Comparison of ENCODE assay signal across 1 cellular context in the genomic region with DNA sequence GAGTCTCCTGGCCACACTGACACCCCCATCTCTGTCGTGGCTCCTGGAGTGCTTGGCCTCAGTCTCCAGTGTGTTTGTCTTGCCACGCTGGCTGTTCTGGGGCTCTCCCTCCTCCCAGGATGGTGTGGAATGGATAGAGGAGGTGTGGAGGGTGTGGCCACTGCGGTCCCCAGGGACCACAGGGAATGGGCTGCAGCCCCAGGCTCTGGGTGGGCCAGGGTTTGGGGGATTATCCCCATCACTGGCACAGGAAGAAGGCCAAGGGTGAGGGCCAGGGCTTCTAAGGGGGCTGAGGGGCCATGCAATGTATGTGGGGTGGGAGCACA.
TF ChIP-seq lines count a peak whose summit lies in the region.

No MANE protein-coding gene starts in this region.

TF ChIP-seq in K562, 482 proteins besides CTCF, POLR2A, EP300 and RAD21 (continued from another document):
- TF ChIP-seq USF2 (CRISPR knock-in tag; IDR thresholded peaks at IDR 0.05), result 0 out of 2 replicates have a peak, but pooled peaks have one; percentile 2
- 0 out of 2 replicates have a peak, but pooled peaks have one; percentile 0 for TF ChIP-seq GTF2F1 (IDR thresholded peaks at IDR 0.05; ENCODE audit: low read depth, low read length)
